ENCODE assay signal across 28 cellular contexts in the genomic region with DNA sequence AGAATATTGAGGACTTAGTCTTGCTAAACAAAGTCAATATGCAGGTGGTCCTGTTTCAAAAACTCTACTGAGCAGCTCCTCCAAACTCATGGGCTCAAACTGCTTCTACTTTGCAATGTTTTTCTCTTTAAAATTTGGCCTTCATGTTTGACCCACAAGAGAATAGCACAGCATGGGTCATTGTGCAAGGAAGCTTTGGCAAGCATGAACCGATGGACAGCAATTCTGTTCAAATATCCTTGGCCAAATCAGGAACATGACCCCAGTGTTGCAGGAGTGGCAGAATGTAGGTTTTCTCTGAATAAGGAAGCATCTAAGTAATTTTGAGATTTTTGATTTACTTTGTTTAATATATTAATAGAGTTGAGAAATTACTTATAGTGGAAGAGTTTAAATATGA.
DNase-seq lines count a peak whose midpoint lies in the region; ATAC-seq, FAIRE-seq and TF ChIP-seq lines count a peak whose summit lies in the region.
"Had no signal": no experiment of that assay in that cellular context is flagged by ENCODE, and none has a peak within 500 bp of the region (broad histone marks: within the 10 kb centered on the region; RNA-seq: fewer than 3 reads in every experiment).

No MANE protein-coding gene starts in this region.

- no peak overlapping the region for H3K4me3 ChIP-seq in liver (ENCODE audit: low read depth in 1 of 3, low read length in 3 of 3)
- no peak overlapping the region for H3K4me3 ChIP-seq in HepG2 (replicated peaks in 1 of 3; ENCODE audit: insufficient read depth in 1 of 3, low read depth in 2 of 3, low read length in 3 of 3)
- H3K4me3 ChIP-seq in SU-DHL-6 (ENCODE audit: insufficient read depth, low read length, poor library complexity, severe bottlenecking): no peak overlapping the region
- H3K4me3 ChIP-seq in right lobe of liver: no peak overlapping the region
- no peak overlapping the region for H3K4me3 ChIP-seq in ascending aorta
- H3K4me3 ChIP-seq: BLaER1, GM12878 had no signal

- H3K27ac ChIP-seq in liver (ENCODE audit: low read depth in 1 of 2, low read length in 2 of 2): no peak overlapping the region
- H3K27ac ChIP-seq in HepG2 (ENCODE audit: extremely low read length, insufficient read depth, low read length): no peak overlapping the region
- no peak overlapping the region for H3K27ac ChIP-seq in SU-DHL-6 (ENCODE audit: low read depth, low read length)
- no peak overlapping the region for H3K27ac ChIP-seq in right lobe of liver
- no peak overlapping the region for H3K27ac ChIP-seq in ascending aorta
- H3K27ac ChIP-seq: BLaER1 had no signal

- peaks cover 0 to 4% (median 0%) of the 10 kb centered on the region in 4 donors for H3K4me1 ChIP-seq in liver (ENCODE audit: control insufficient read depth in 4 of 4, insufficient read depth in 4 of 4, low read length in 3 of 4)
- no peaks in the 10 kb centered on the region for H3K4me1 ChIP-seq in HepG2 (ENCODE audit: insufficient read depth, low read length)
- H3K4me1 ChIP-seq in right lobe of liver: no peaks in the 10 kb centered on the region
- no peaks in the 10 kb centered on the region for H3K4me1 ChIP-seq in ascending aorta
- H3K4me1 ChIP-seq: BE2C, BLaER1 had no signal

- H3K79me2 ChIP-seq in HepG2 (ENCODE audit: insufficient read depth, low read length) (no peaks in the 10 kb centered on the region), SU-DHL-6 (ENCODE audit: insufficient read depth, low read length) (no peaks in the 10 kb centered on the region)

- ATAC-seq in HepG2 (no peak), right lobe of liver (peak; percentile 75 to 98 (median 86))
- ATAC-seq in naive thymus-derived CD8-positive, alpha-beta T cell: no peak
- ATAC-seq: GM12878 had no signal

- no peak for FAIRE-seq in HepG2 (lab: Jason Lieb, UNC)
- FAIRE-seq: GM12878, GM12892, GM18507 had no signal

- no peak overlapping the region for H3K4me3 Mint-ChIP-seq in naive thymus-derived CD8-positive, alpha-beta T cell
- H3K4me3 Mint-ChIP-seq: CD14-positive monocyte; CD4-positive, alpha-beta memory T cell; CD4-positive, CD25-positive, alpha-beta regulatory T cell; CD8-positive, alpha-beta memory T cell had no signal

- CTCF ChIA-PET in HepG2 (lab: Yijun Ruan, JAX; ENCODE audit: low intra/inter-chr PET ratio, low total read pairs): no interaction called here

- POLR2A ChIA-PET in HepG2 (lab: Yijun Ruan, JAX): no interaction called here
- POLR2A ChIA-PET in naive thymus-derived CD8-positive, alpha-beta T cell (lab: Charles Lee): no interaction called here

- no peak for TF ChIP-seq CTCF in liver (IDR thresholded peaks at IDR 0.05; ENCODE audit: low read depth, low read length, missing input control)
- no peak for TF ChIP-seq CTCF in HepG2 (CRISPR knock-in tag; IDR thresholded peaks at IDR 0.05)
- TF ChIP-seq CTCF in SU-DHL-6 (IDR thresholded peaks at IDR 0.05; ENCODE audit: insufficient read depth, low read length, poor library complexity, severe bottlenecking): no peak
- TF ChIP-seq CTCF in right lobe of liver (IDR thresholded peaks at IDR 0.05): no peak
- no peak for TF ChIP-seq CTCF in ascending aorta (IDR thresholded peaks at IDR 0.05)

- H3K27me3 Mint-ChIP-seq in naive thymus-derived CD8-positive, alpha-beta T cell: no peaks in the 10 kb centered on the region
- H3K27me3 Mint-ChIP-seq: CD4-positive, alpha-beta memory T cell; CD4-positive, CD25-positive, alpha-beta regulatory T cell; CD8-positive, alpha-beta memory T cell had no signal

- H2AFZ ChIP-seq in HepG2 (ENCODE audit: low read length) (no peak overlapping the region), SU-DHL-6 (ENCODE audit: low read depth, low read length, severe bottlenecking) (peak overlapping the region; percentile 55)

- H3K27me3 ChIP-seq in liver (ENCODE audit: control insufficient read depth in 4 of 4, insufficient read depth in 4 of 4, low read length in 3 of 4) (no peaks in the 10 kb centered on the region), HepG2 (ENCODE audit: control insufficient read depth in 1 of 2, insufficient read depth in 2 of 2, low read length in 2 of 2) (no peaks in the 10 kb centered on the region; a peak in 1 of 5 replicates), SU-DHL-6 (ENCODE audit: low read length) (no peaks in the 10 kb centered on the region), right lobe of liver (no peaks in the 10 kb centered on the region), ascending aorta (no peaks in the 10 kb centered on the region)
- H3K27me3 ChIP-seq: BE2C, BLaER1 had no signal

- no peaks in the 10 kb centered on the region for H3F3A ChIP-seq in SU-DHL-6 (ENCODE audit: insufficient read depth)

- WGBS in liver: 25% methylated on average over 1 of the region's 1 CpG
- whole genome bisulfite sequencing in HepG2 (ENCODE audit: low lambda C conversion rate): 0% methylated on average over 1 of the region's 1 CpG
- WGBS in right lobe of liver (ENCODE audit: insufficient coverage, low coverage, low lambda C conversion rate, missing lambda C conversion rate): 22% methylated on average over 1 of the region's 1 CpG

- H4K20me1 ChIP-seq in HepG2 (ENCODE audit: insufficient read depth, low read length) (no peaks in the 10 kb centered on the region), SU-DHL-6 (ENCODE audit: low read depth, low read length) (no peaks in the 10 kb centered on the region)
- H4K20me1 ChIP-seq: BLaER1 had no signal

- H3K36me3 ChIP-seq in liver (ENCODE audit: control insufficient read depth in 4 of 4, insufficient read depth in 3 of 4, low read depth in 1 of 4, low read length in 3 of 4): no peaks in the 10 kb centered on the region
- no peaks in the 10 kb centered on the region for H3K36me3 ChIP-seq in HepG2 (replicated peaks in 1 of 2; ENCODE audit: control insufficient read depth in 1 of 2, insufficient read depth in 2 of 2, low read length in 2 of 2)
- peaks cover 15% of the 10 kb centered on the region for H3K36me3 ChIP-seq in SU-DHL-6 (ENCODE audit: low read length)
- no peaks in the 10 kb centered on the region for H3K36me3 ChIP-seq in right lobe of liver
- no peaks in the 10 kb centered on the region for H3K36me3 ChIP-seq in ascending aorta
- H3K36me3 ChIP-seq: BE2C, BLaER1 had no signal

- H3K9me3 ChIP-seq in liver (ENCODE audit: control insufficient read depth in 4 of 4, low read length in 3 of 4) (no peaks in the 10 kb centered on the region), HepG2 (ENCODE audit: low read length) (no peaks in the 10 kb centered on the region), SU-DHL-6 (ENCODE audit: insufficient read depth, low read length) (no peaks in the 10 kb centered on the region), right lobe of liver (no peaks in the 10 kb centered on the region), ascending aorta (no peaks in the 10 kb centered on the region)
- H3K9me3 ChIP-seq: BE2C had no signal

- peak in 1 of 2 donors; percentile 20 for TF ChIP-seq RAD21 in liver (IDR thresholded peaks at IDR 0.05)
- TF ChIP-seq RAD21 in HepG2 (CRISPR knock-in tag; IDR thresholded peaks at IDR 0.05): no peak

- no peak overlapping the region for H3K27ac Mint-ChIP-seq in naive thymus-derived CD8-positive, alpha-beta T cell
- H3K27ac Mint-ChIP-seq: CD14-positive monocyte; CD4-positive, alpha-beta memory T cell; CD4-positive, CD25-positive, alpha-beta regulatory T cell; CD8-positive, alpha-beta memory T cell had no signal

- DNase-seq in HepG2 (ENCODE audit: low spot score) (no peak), HuH-7.5 (ENCODE audit: low spot score) (peak; percentile 7), right lobe of liver (peak in 2 of 3 donors; percentile 35 to 63), ascending aorta (ENCODE audit: low spot score in 2 of 2) (no peak)
- DNase-seq in naive thymus-derived CD8-positive, alpha-beta T cell: no peak
- DNase-seq in stimulated activated CD4-positive, alpha-beta T cell treated with anti-CD3 and anti-CD28 coated beads, Interleukin-12 subunit alpha, Interleukin-12 subunit beta, amount 100 ng/mL, for 4 hours: no peak
- DNase-seq: 8988T; ACHN; BE2C; C1 segment of cervical spinal cord; CD4-positive, alpha-beta memory T cell; CD4-positive, CD25-positive, alpha-beta regulatory T cell; CD8-positive, alpha-beta memory T cell; COR-L47; DMS 273 treated with DMSO at 0.1 percent for 48 hours; DMS153; DMS53; DMS79; DND-41; EL; GDM1 had no signal

- H3K4me1 Mint-ChIP-seq in naive thymus-derived CD8-positive, alpha-beta T cell: no peaks in the 10 kb centered on the region
- H3K4me1 Mint-ChIP-seq: CD14-positive monocyte; CD4-positive, alpha-beta memory T cell; CD4-positive, CD25-positive, alpha-beta regulatory T cell; CD8-positive, alpha-beta memory T cell had no signal

- no peaks in the 10 kb centered on the region for H3K9me2 ChIP-seq in SU-DHL-6 (replicated peaks; ENCODE audit: insufficient read depth, low read length)

- H3K36me3 Mint-ChIP-seq in naive thymus-derived CD8-positive, alpha-beta T cell: no peaks in the 10 kb centered on the region
- H3K36me3 Mint-ChIP-seq: CD14-positive monocyte; CD4-positive, alpha-beta memory T cell; CD4-positive, CD25-positive, alpha-beta regulatory T cell; CD8-positive, alpha-beta memory T cell had no signal

- H3K4me2 ChIP-seq in HepG2 (ENCODE audit: low read depth, low read length) (no peak overlapping the region), SU-DHL-6 (ENCODE audit: low read depth, low read length, poor library complexity, severe bottlenecking) (no peak overlapping the region)
- H3K4me2 ChIP-seq: BLaER1 had no signal

- peaks cover 0 to 8% (median 0%) of the 10 kb centered on the region in 9 donors for H3K9me3 Mint-ChIP-seq in naive thymus-derived CD8-positive, alpha-beta T cell

- H3K9ac ChIP-seq in liver (ENCODE audit: low read depth in 1 of 2, low read length in 2 of 2) (no peak overlapping the region), HepG2 (ENCODE audit: insufficient read depth, low read depth, low read length) (no peak overlapping the region), SU-DHL-6 (ENCODE audit: low read length) (no peak overlapping the region)
- H3K9ac ChIP-seq: BLaER1 had no signal

- no peak for TF ChIP-seq POLR2A in HepG2 (IDR thresholded peaks at IDR 0.05; ENCODE audit: insufficient read depth in 1 of 2, low read depth in 2 of 2, low read length in 2 of 2)
- TF ChIP-seq POLR2A in right lobe of liver (IDR thresholded peaks at IDR 0.05): no peak

- no TSS peak for BruUV-seq in HepG2 (replicated peaks; lab: Mats Ljungman, UMichigan)

- TF ChIP-seq EP300 in HepG2 (IDR thresholded peaks at IDR 0.05; ENCODE audit: low read depth in 2 of 2, low read length in 2 of 2) (no peak), HepG2 (CRISPR knock-in tag; IDR thresholded peaks at IDR 0.05; ENCODE audit: borderline replicate concordance) (no peak)

- intact Hi-C loops in HepG2 (cut with micrococcal nuclease; ENCODE audit: unreplicated experiment): no loop called here
- intact Hi-C loops in right lobe of liver (cut with DNase I): no loop called here
- intact Hi-C loops in ascending aorta (cut with DNase I): no loop called here

- in situ Hi-C loops in HepG2 (cut with HindIII; ENCODE audit: extremely low pct_ligation_motif_present, low pct_unique_long_range_greater_than_20kb): no loop called here

TF ChIP-seq in liver, 16 proteins besides CTCF, POLR2A, EP300 and RAD21 (continues in another document):
- TF ChIP-seq FOXA2 (IDR thresholded peaks at IDR 0.05): no peak
- no peak for TF ChIP-seq SP1 (IDR thresholded peaks at IDR 0.05)
- TF ChIP-seq FOXA1 (IDR thresholded peaks at IDR 0.05): no peak

TF ChIP-seq in HepG2, 621 proteins besides CTCF, POLR2A, EP300 and RAD21 (continues in another document):
- TF ChIP-seq ZNF547 (CRISPR knock-in tag; IDR thresholded peaks at IDR 0.05) (no peak), IKZF4 (CRISPR knock-in tag; IDR thresholded peaks at IDR 0.05; ENCODE audit: borderline replicate concordance, low read depth, not compliant biosample characterization) (no peak)

Comparison
In these comparisons a context has a peak if more than half of its experiments do, and no peak if none do; other contexts are left out.
1. ATAC-seq: peak in right lobe of liver (4 of 4); none in HepG2 (single experiment) and naive thymus-derived CD8-positive, alpha-beta T cell (0 of 2).
2. DNase-seq: peak in HuH-7.5 (single experiment) and right lobe of liver (2 of 3); none in HepG2 (single experiment), naive thymus-derived CD8-positive, alpha-beta T cell (0 of 10), stimulated activated CD4-positive, alpha-beta T cell treated with anti-CD3 and anti-CD28 coated beads, Interleukin-12 subunit alpha, Interleukin-12 subunit beta, amount 100 ng/mL, for 4 hours (single experiment) and ascending aorta (0 of 2).